ENCODE assay signal across 11 cellular contexts in the genomic region with DNA sequence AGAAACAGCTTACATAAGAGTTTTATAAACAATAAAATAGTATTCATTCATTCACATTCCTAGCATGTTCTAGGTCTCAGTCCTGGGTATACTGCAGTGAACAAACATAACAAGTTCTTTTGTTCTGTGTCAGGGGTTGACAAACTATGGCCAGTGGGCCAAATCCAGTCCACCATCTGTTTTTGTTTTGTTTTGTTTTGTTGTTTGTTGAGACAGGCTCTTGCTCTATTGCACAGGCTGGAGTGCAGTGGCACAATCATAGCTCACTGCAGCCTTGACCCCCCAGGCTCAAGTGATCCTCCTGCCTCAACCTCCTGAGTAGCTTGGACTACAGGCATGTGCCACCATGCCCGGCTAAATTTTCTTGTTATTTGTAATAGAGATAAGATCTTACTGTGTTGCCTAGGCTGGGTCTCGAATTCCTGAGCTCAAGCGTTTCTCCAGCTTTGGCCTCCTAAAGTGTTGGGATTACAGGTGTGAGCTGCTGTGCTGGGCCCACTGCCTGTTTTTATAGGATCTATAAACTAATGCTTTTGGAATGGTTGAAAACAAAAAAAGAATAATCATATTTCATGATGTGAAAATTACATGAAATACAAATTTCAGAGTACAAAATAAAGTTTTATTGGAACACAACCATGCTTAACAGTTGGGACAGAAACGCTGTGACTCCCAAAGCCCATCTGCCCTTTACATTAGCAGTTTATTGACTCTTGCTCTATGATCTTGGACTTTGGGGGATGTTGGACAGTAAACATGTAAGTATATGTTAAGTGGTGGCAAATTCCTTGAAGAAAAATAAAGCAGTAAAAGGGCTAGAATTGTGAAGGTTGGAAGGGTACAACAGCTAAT. TPM values are rescaled to one million over a fixed set of nuclear protein-coding genes. Genes with fewer than 3 reads are reported as not detected.
DNase-seq lines count a peak whose midpoint lies in the region; ATAC-seq and TF ChIP-seq lines count a peak whose summit lies in the region.
"Had no signal": no experiment of that assay in that cellular context is flagged by ENCODE, and none has a peak within 500 bp of the region (broad histone marks: within the 10 kb centered on the region; RNA-seq: fewer than 3 reads in every experiment).

No MANE protein-coding gene starts in this region.

- H3K36me3 ChIP-seq in transverse colon = no peaks in the 10 kb centered on the region

- peak overlapping the region in 1 of 2 donors; percentile 14 for H3K4me3 Mint-ChIP-seq in activated T-cell treated with anti-CD3 and anti-CD28 coated beads, Interleukin-2, amount 50 U/mL, for 72 hours
- H3K4me3 Mint-ChIP-seq in brain = no peak overlapping the region
- peak overlapping the region in 3 of 5 donors; percentile 22 to 29 (median 27) for H3K4me3 Mint-ChIP-seq in immature natural killer cell

- no peak for TF ChIP-seq POLR2A in transverse colon (IDR thresholded peaks at IDR 0.05)

- no peaks in the 10 kb centered on the region for H3K27me3 ChIP-seq in transverse colon
- H3K27me3 ChIP-seq: BE2C had no signal

- no peaks in the 10 kb centered on the region for H3K9me3 ChIP-seq in transverse colon
- H3K9me3 ChIP-seq: BE2C had no signal

- peaks cover 21 to 59% (median 38%) of the 10 kb centered on the region in 4 donors for H3K4me1 ChIP-seq in transverse colon

- no peaks in the 10 kb centered on the region for H3K27me3 Mint-ChIP-seq in activated T-cell treated with anti-CD3 and anti-CD28 coated beads, Interleukin-2, amount 50 U/mL, for 72 hours (ENCODE audit: low read depth)
- H3K27me3 Mint-ChIP-seq in brain (no peaks in the 10 kb centered on the region), immature natural killer cell (ENCODE audit: low read depth in 3 of 3) (no peaks in the 10 kb centered on the region)

- TF ChIP-seq EP300 in transverse colon (IDR thresholded peaks at IDR 0.05; ENCODE audit: low read depth) = no peak

- intact Hi-C loops in transverse colon (cut with DNase I; ENCODE audit: low total_unique reads) (no loop called here), cardiac septum (cut with DNase I) (no loop called here)

- no peak for ATAC-seq in activated T-cell treated with anti-CD3 and anti-CD28 coated beads, Interleukin-2, amount 50 U/mL, for 72 hours (replicated peaks in 1 of 2)
- ATAC-seq in HG03025 (IDR thresholded peaks at IDR 0.05; ENCODE audit: low FRiP score, unreplicated experiment) (no peak), GM19455 (IDR thresholded peaks at IDR 0.05; ENCODE audit: unreplicated experiment) (no peak)

- peak overlapping the region; percentile 78 for H3K27ac Mint-ChIP-seq in activated T-cell treated with anti-CD3 and anti-CD28 coated beads, Interleukin-2, amount 50 U/mL, for 72 hours
- peak overlapping the region in 4 of 5 experiments; percentile 3 to 64 (median 36) for H3K27ac Mint-ChIP-seq in brain
- H3K27ac Mint-ChIP-seq in immature natural killer cell = peak overlapping the region; percentile 38 to 86 (median 82)

- no peak overlapping the region for H3K4me3 ChIP-seq in transverse colon

- DNase-seq in activated T-cell treated with anti-CD3 and anti-CD28 coated beads, Interleukin-2, amount 50 U/mL, for 72 hours = no peak
- no peak for DNase-seq in activated T-cell treated with anti-CD3 and anti-CD28 coated beads, Interleukin-2, amount 50 U/mL, for 48 hours
- DNase-seq in immature natural killer cell (no peak), transverse colon (no peak), cardiac septum (ENCODE audit: low spot score) (no peak)
- DNase-seq: BE2C, NCI-H2081 treated with DMSO at 0.1 percent for 48 hours, T1000 had no signal

- H3K36me3 Mint-ChIP-seq in activated T-cell treated with anti-CD3 and anti-CD28 coated beads, Interleukin-2, amount 50 U/mL, for 72 hours (ENCODE audit: insufficient read depth in 2 of 2) = peaks cover 0 to 9% of the 10 kb centered on the region in 2 donors
- H3K36me3 Mint-ChIP-seq in brain (peaks cover 35% of the 10 kb centered on the region), immature natural killer cell (no peaks in the 10 kb centered on the region)

- TF ChIP-seq CTCF in brain (conservative IDR thresholded peaks at IDR 0.05) (no peak), transverse colon (IDR thresholded peaks at IDR 0.05) (no peak)

- in situ Hi-C loops in transverse colon (cut with MboI; ENCODE audit: low pct_ligation_motif_present in 1 of 4, low pct_unique_long_range_greater_than_20kb in 1 of 4, low sequenced_read_pairs in 3 of 4) = no loop called here

- H3K9me3 Mint-ChIP-seq in activated T-cell treated with anti-CD3 and anti-CD28 coated beads, Interleukin-2, amount 50 U/mL, for 72 hours = no peaks in the 10 kb centered on the region
- peaks cover 0 to 11% (median 9%) of the 10 kb centered on the region in 5 experiments for H3K9me3 Mint-ChIP-seq in brain
- H3K9me3 Mint-ChIP-seq in immature natural killer cell = no peaks in the 10 kb centered on the region

- peak overlapping the region; percentile 26 to 58 (median 40) for H3K27ac ChIP-seq in transverse colon

- WGBS in transverse colon (ENCODE audit: low coverage in 1 of 2), 2 donors = 83% methylated on average over 2 to 4 of the region's 4 CpGs

- peaks cover 60% of the 10 kb centered on the region for H3K4me1 Mint-ChIP-seq in activated T-cell treated with anti-CD3 and anti-CD28 coated beads, Interleukin-2, amount 50 U/mL, for 72 hours (ENCODE audit: low read depth)
- H3K4me1 Mint-ChIP-seq in brain (peaks cover 30% of the 10 kb centered on the region), immature natural killer cell (peaks cover 61 to 73% of the 10 kb centered on the region in 2 donors)

RNA-seq across cellular contexts. Expression of gene CAPZA1, which starts 17.9 kb away (rescaled TPM):
- 100 to 1,000 TPM; 216 to 228 TPM for total RNA-seq in activated T-cell treated with anti-CD3 and anti-CD28 coated beads, Interleukin-2, amount 50 U/mL, for 72 hours
- polyA plus RNA-seq in brain (ENCODE audit: insufficient read depth, low read depth, low replicate concordance) (26.4 TPM), immature natural killer cell (100 to 1,000 TPM; 199 to 264 (median 207) TPM)
- total RNA-seq in transverse colon (100 to 1,000 TPM in 2 of 4 donors, 10 to 100 TPM in 2; 44.2 to 228 (median 123) TPM), cardiac septum (35.3 TPM)

RNA-seq across cellular contexts. Expression of gene ST7L, which starts 18.5 kb away (rescaled TPM):
- total RNA-seq in activated T-cell treated with anti-CD3 and anti-CD28 coated beads, Interleukin-2, amount 50 U/mL, for 72 hours = 10 to 100 TPM; 17.4 to 18.6 TPM
- polyA plus RNA-seq in brain (ENCODE audit: insufficient read depth, low read depth, low replicate concordance) = 25.8 TPM
- 10 to 100 TPM in 2 of 3 donors, 1 to 10 TPM in 1; 8.4 to 15.2 (median 11.4) TPM for polyA plus RNA-seq in immature natural killer cell
- 10 to 100 TPM in 3 of 4 donors, 1 to 10 TPM in 1; 7.0 to 37.4 (median 24.9) TPM for total RNA-seq in transverse colon
- total RNA-seq in cardiac septum = 14.0 TPM

RNA-seq across cellular contexts. Expression of gene MOV10, which starts 37.0 kb away (rescaled TPM):
- total RNA-seq in activated T-cell treated with anti-CD3 and anti-CD28 coated beads, Interleukin-2, amount 50 U/mL, for 72 hours = 10 to 100 TPM; 76.8 to 80.8 TPM
- 25.7 TPM for polyA plus RNA-seq in brain (ENCODE audit: insufficient read depth, low read depth, low replicate concordance)
- 10 to 100 TPM; 20.6 to 52.7 (median 22.8) TPM for polyA plus RNA-seq in immature natural killer cell
- total RNA-seq in transverse colon = 100 to 1,000 TPM in 1 of 4 donors, 10 to 100 TPM in 3; 22.1 to 129 (median 76.9) TPM
- total RNA-seq in cardiac septum = 18.3 TPM

Comparison
In these comparisons a context has a peak if more than half of its experiments do, and no peak if none do; other contexts are left out.
1. H3K4me3 Mint-ChIP-seq: peak in immature natural killer cell (3 of 5); none in brain (0 of 5).
2. Peak in every context shown above with its lines, with median percentiles within 50 percentile points of each other: H3K27ac Mint-ChIP-seq.